30 cellular contexts compared by ENCODE assay signal in the genomic region with DNA sequence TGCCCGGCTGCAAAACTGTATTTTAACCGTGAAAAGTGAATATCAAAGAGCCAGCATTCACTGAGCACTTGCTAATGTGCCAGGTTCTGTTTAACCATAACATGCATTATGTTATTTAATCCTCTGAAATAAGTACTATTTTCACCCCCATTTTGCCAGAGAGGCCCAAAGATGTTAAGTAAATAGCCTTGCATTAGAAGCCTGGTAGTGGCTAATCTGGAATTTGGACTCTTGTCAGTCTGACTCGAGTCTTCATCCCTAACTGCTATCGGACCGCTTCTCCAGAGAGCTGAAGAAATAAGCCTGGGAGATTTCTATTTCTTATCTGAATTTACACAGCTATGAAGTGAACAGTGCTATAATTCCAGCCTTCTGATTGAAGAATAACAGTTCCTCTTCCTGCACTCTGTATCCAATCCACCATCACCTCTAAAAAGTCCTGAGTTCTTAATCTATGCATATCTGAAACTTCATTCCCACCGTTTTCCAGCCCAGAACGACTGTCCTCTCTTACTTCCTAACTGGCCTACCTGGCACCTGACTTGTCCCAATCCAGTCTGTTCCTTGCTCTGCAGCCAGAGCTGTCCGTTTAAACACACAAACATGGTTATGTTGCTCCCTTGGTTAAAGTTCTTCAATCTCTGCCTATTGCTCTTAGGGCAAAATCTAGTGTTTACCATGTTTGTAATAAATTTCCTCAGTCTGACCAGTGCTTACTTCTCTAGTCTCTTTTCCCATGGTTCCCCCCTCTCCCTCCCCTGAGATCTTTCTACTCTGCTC. TPM values are rescaled to one million over a fixed set of nuclear protein-coding genes. Genes with fewer than 3 reads are reported as not detected.
DNase-seq lines count a peak whose midpoint lies in the region; ATAC-seq and TF ChIP-seq lines count a peak whose summit lies in the region.
"Had no signal": no experiment of that assay in that cellular context is flagged by ENCODE, and none has a peak within 500 bp of the region (broad histone marks: within the 10 kb centered on the region; RNA-seq: fewer than 3 reads in every experiment).

No MANE protein-coding gene starts in this region.

- H3K9me3 ChIP-seq in left ventricle myocardium inferior (replicated peaks) (no peaks in the 10 kb centered on the region), right lobe of liver (no peaks in the 10 kb centered on the region), upper lobe of right lung (no peaks in the 10 kb centered on the region), Peyer's patch (no peaks in the 10 kb centered on the region)
- H3K9me3 ChIP-seq: prostate gland, sigmoid colon, tibial artery had no signal

- TF ChIP-seq CTCF in left ventricle myocardium inferior (IDR thresholded peaks at IDR 0.05; ENCODE audit: borderline replicate concordance) (no peak), RWPE1 (conservative IDR thresholded peaks at IDR 0.05; ENCODE audit: low read depth) (no peak), right lobe of liver (IDR thresholded peaks at IDR 0.05) (no peak), upper lobe of right lung (IDR thresholded peaks at IDR 0.05) (no peak), Peyer's patch (IDR thresholded peaks at IDR 0.05) (no peak)

- TF ChIP-seq POLR2A in right lobe of liver (IDR thresholded peaks at IDR 0.05) (no peak), Peyer's patch (IDR thresholded peaks at IDR 0.05) (no peak)

- H3K27ac ChIP-seq in left ventricle myocardium inferior (replicated peaks) (peak overlapping the region; percentile 99), RWPE1 (peak overlapping the region; percentile 45; the same call in 1 of the 2 replicates), right lobe of liver (peak overlapping the region; percentile 88 to 96 (median 94)), upper lobe of right lung (peak overlapping the region; percentile 87), Peyer's patch (no peak overlapping the region)
- H3K27ac ChIP-seq: KMS-11 had no signal

- CTCF ChIA-PET in RWPE1 (lab: Yijun Ruan, JAX) = no interaction called here

- H3K4me3 ChIP-seq in left ventricle myocardium inferior (no peak overlapping the region), right lobe of liver (peak overlapping the region in 2 of 3 donors; percentile 2 to 69), upper lobe of right lung (no peak overlapping the region), Peyer's patch (no peak overlapping the region)
- H3K4me3 ChIP-seq: prostate gland had no signal

- 29% methylated on average over 8 of the region's 8 CpGs for WGBS in right lobe of liver (ENCODE audit: insufficient coverage, low coverage, low lambda C conversion rate, missing lambda C conversion rate)

- H3K36me3 ChIP-seq in left ventricle myocardium inferior = peaks cover 7% of the 10 kb centered on the region
- H3K36me3 ChIP-seq in right lobe of liver = no peaks in the 10 kb centered on the region
- H3K36me3 ChIP-seq in upper lobe of right lung = no peaks in the 10 kb centered on the region
- H3K36me3 ChIP-seq in Peyer's patch = peaks cover 0 to 4% (median 0%) of the 10 kb centered on the region in 3 donors
- H3K36me3 ChIP-seq: prostate gland had no signal

- ATAC-seq in Right ventricle myocardium inferior = no peak
- ATAC-seq in right lobe of liver = peak; percentile 3 to 47 (median 31)
- no peak for ATAC-seq in upper lobe of right lung
- ATAC-seq in activated CD4-positive, CD25-positive, alpha-beta regulatory T cell treated with anti-CD3 and anti-CD28 coated beads, Interleukin-2, amount 50 U/mL, for 24 hours = no peak
- ATAC-seq: activated T-helper 17 cell treated with anti-CD3 and anti-CD28 coated beads, Interleukin-2, amount 50 U/mL, for 72 hours; left ventricle myocardium superior; natural killer cell; SK-N-SH treated with all-trans-retinoic acid at 6 μM for 48 hours had no signal

- no peak for DNase-seq in left ventricle myocardium inferior
- no peak for DNase-seq in Right ventricle myocardium inferior (ENCODE audit: missing footprints)
- DNase-seq in RWPE1 (ENCODE audit: low spot score) = no peak
- peak in 1 of 3 donors; percentile 69 for DNase-seq in right lobe of liver
- DNase-seq in upper lobe of right lung = no peak
- DNase-seq in Peyer's patch = no peak
- no peak for DNase-seq in NCI-H82 (lab: John Stamatoyannopoulos, UW)
- DNase-seq: activated CD4-positive, alpha-beta T cell treated with anti-CD3 and anti-CD28 coated beads, Interleukin-2, amount 50 U/mL, for 48 hours; activated CD4-positive, CD25-positive, alpha-beta regulatory T cell treated with anti-CD3 and anti-CD28 coated beads, Interleukin-2, amount 50 U/mL, for 72 hours; activated naive CD8-positive, alpha-beta T cell treated with anti-CD3 and anti-CD28 coated beads, Interleukin-2, amount 10 ng/mL, durations not matched to agents 7 days and 5 days; central memory CD4-positive, alpha-beta T cell; dermis blood vessel endothelial cell; DMS153; endodermal cell; H7; head of caudate nucleus; islet precursor cell; left ventricle myocardium superior; natural killer cell; NCI-H1436 treated with DMSO at 0.1 percent for 48 hours; NCI-H345; nucleus accumbens; sigmoid colon; stimulated activated CD4-positive, alpha-beta T cell treated with anti-CD3 and anti-CD28 coated beads, Interleukin-4, amount 100 ng/mL, for 24 hours; tibial artery had no signal

- H3K27me3 ChIP-seq in left ventricle myocardium inferior (ENCODE audit: low read depth) = no peaks in the 10 kb centered on the region
- no peaks in the 10 kb centered on the region for H3K27me3 ChIP-seq in right lobe of liver
- H3K27me3 ChIP-seq in upper lobe of right lung = no peaks in the 10 kb centered on the region
- no peaks in the 10 kb centered on the region for H3K27me3 ChIP-seq in Peyer's patch
- H3K27me3 ChIP-seq: sigmoid colon, tibial artery had no signal

- intact Hi-C loops in left ventricle myocardium inferior (cut with micrococcal nuclease) = no loop called here
- intact Hi-C loops in Right ventricle myocardium inferior (cut with DNase I) = loop anchor here (5.0 to 10.0 kb wide), 2 partner anchors 113 to 945 kb away; a partner anchor contains a TSS
- intact Hi-C loops in right lobe of liver (cut with DNase I) = no loop called here
- intact Hi-C loops in upper lobe of right lung (cut with DNase I) = no loop called here

- H3K4me1 ChIP-seq in left ventricle myocardium inferior (peaks cover 27% of the 10 kb centered on the region), right lobe of liver (peaks cover 0 to 41% (median 20%) of the 10 kb centered on the region in 4 donors), upper lobe of right lung (peaks cover 18% of the 10 kb centered on the region), Peyer's patch (peaks cover 0 to 23% (median 3%) of the 10 kb centered on the region in 4 donors)

- POLR2A ChIA-PET in RWPE1 (lab: Yijun Ruan, JAX; ENCODE audit: low non-redundant PET) = no interaction called here

RNA-seq across cellular contexts. Expression of a gene that starts 2.3 kb away (rescaled TPM):
- total RNA-seq in left ventricle myocardium inferior (8.5 TPM), Right ventricle myocardium inferior (7.3 TPM), right lobe of liver (10 to 100 TPM in 1 of 6 experiments, 1 to 10 TPM in 5; 6.8 to 10.9 (median 8.7) TPM), upper lobe of right lung (11.3 TPM), Peyer's patch (10 to 100 TPM in 1 of 4 donors, 1 to 10 TPM in 3; 5.1 to 10.7 (median 7.4) TPM)

RNA-seq across cellular contexts. Expression of a gene that starts 57.3 kb away (rescaled TPM):
- total RNA-seq in left ventricle myocardium inferior = 126 TPM
- 93.7 TPM for total RNA-seq in Right ventricle myocardium inferior
- 10 to 100 TPM in 3 of 6 experiments, 1 to 10 TPM in 3; 7.3 to 14.2 (median 10.5) TPM for total RNA-seq in right lobe of liver
- total RNA-seq in upper lobe of right lung = 37.7 TPM
- total RNA-seq in Peyer's patch = 10 to 100 TPM; 39.9 to 63.5 (median 48.9) TPM

Comparison
In these comparisons a context has a peak if more than half of its experiments do, and no peak if none do; other contexts are left out.
1. H3K27ac ChIP-seq: peak in left ventricle myocardium inferior (single experiment), RWPE1 (single experiment), right lobe of liver (3 of 3) and upper lobe of right lung (single experiment); none in Peyer's patch (0 of 4).
2. H3K4me3 ChIP-seq: peak in right lobe of liver (2 of 3); none in left ventricle myocardium inferior (single experiment), upper lobe of right lung (single experiment) and Peyer's patch (0 of 4).
3. ATAC-seq: peak in right lobe of liver (4 of 4); none in Right ventricle myocardium inferior (single experiment), upper lobe of right lung (single experiment) and activated CD4-positive, CD25-positive, alpha-beta regulatory T cell treated with anti-CD3 and anti-CD28 coated beads, Interleukin-2, amount 50 U/mL, for 24 hours (0 of 2).